In the genomic region with DNA sequence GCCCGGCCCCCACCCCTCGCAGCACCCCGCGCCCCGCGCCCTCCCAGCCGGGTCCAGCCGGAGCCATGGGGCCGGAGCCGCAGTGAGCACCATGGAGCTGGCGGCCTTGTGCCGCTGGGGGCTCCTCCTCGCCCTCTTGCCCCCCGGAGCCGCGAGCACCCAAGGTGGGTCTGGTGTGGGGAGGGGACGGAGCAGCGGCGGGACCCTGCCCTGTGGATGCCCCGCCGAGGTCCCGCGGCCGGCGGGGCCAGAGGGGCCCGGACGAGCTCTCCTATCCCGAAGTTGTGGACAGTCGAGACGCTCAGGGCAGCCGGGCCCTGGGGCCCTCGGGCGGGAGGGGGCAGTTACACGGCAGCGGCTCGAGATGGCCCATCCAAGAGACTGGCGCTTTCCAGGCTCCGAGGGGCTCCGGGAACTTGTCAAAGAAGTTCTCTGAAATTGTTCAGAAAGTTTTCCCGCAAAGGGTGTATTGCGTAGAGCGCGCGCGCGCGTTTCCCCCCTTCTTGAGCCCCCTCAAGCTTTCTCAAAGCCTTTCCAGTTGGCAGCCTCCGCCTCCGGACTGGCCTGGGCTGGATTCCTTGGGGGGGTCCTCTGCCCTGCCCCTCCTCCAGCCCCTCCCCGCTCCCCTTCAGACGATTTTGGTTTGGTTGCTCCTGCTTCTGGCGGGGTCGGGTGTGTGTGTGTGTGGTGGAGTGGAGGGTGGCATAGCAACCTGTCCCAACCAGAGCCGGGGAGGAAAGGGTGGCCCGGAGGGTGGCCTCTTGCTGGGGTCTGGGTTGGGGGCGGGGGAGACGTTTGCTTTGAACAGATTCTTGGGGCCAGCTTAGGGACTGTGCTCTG, we compare ENCODE assay signal across 9 cellular contexts. TPM values are rescaled to one million over a fixed set of nuclear protein-coding genes. Genes with fewer than 3 reads are reported as not detected.
DNase-seq lines count a peak whose midpoint lies in the region; ATAC-seq and TF ChIP-seq lines count a peak whose summit lies in the region.
"Had no signal": no experiment of that assay in that cellular context is flagged by ENCODE, and none has a peak within 500 bp of the region (broad histone marks: within the 10 kb centered on the region; RNA-seq: fewer than 3 reads in every experiment).

No MANE protein-coding gene starts in this region.

- H3K4me1 Mint-ChIP-seq in activated naive CD4-positive, alpha-beta T cell treated with anti-CD3 and anti-CD28 coated beads, Interleukin-2, amount 10 ng/mL, durations not matched to agents 7 days and 5 days = peaks cover 10% of the 10 kb centered on the region

- ATAC-seq in left cardiac atrium = peak; percentile 48 to 64
- no peak for ATAC-seq in HG02759 (IDR thresholded peaks at IDR 0.05; ENCODE audit: unreplicated experiment)

- peaks cover 74% of the 10 kb centered on the region for H3K27me3 Mint-ChIP-seq in activated naive CD4-positive, alpha-beta T cell treated with anti-CD3 and anti-CD28 coated beads, Interleukin-2, amount 10 ng/mL, durations not matched to agents 7 days and 5 days

- intact Hi-C loops in left cardiac atrium (cut with DNase I) = no loop called here
- intact Hi-C loops in ovary (cut with DNase I) = no loop called here

- H3K4me3 ChIP-seq in WI38 (ENCODE audit: low read depth, low read length) = peak overlapping the region; percentile 85
- peak overlapping the region; percentile 70 for H3K4me3 ChIP-seq in ovary

- no peaks in the 10 kb centered on the region for H3K36me3 Mint-ChIP-seq in activated naive CD4-positive, alpha-beta T cell treated with anti-CD3 and anti-CD28 coated beads, Interleukin-2, amount 10 ng/mL, durations not matched to agents 7 days and 5 days

- DNase-seq in left cardiac atrium (peak; percentile 31), ovary (peak; percentile 50 to 69 (median 58)), NCI-H226 (no peak), middle frontal gyrus (ENCODE audit: extremely low spot score, low spot score) (no peak)
- DNase-seq in activated naive CD4-positive, alpha-beta T cell treated with anti-CD3 and anti-CD28 coated beads, Interleukin-2, amount 10 ng/mL, durations not matched to agents 7 days and 5 days = no peak
- DNase-seq: stimulated activated CD4-positive, alpha-beta T cell treated with anti-CD3 and anti-CD28 coated beads, Interleukin-4, amount 100 ng/mL, for 4 hours had no signal

- no peaks in the 10 kb centered on the region for H3K9me3 Mint-ChIP-seq in activated naive CD4-positive, alpha-beta T cell treated with anti-CD3 and anti-CD28 coated beads, Interleukin-2, amount 10 ng/mL, durations not matched to agents 7 days and 5 days

- CTCF ChIA-PET in activated naive CD4-positive, alpha-beta T cell treated with anti-CD3 and anti-CD28 coated beads, Interleukin-2, amount 10 ng/mL, durations not matched to agents 7 days and 5 days (lab: Charles Lee) = interaction anchor here (1.0 kb wide), 1 partner anchor 12 kb away, joined by 3 read pairs; a partner anchor contains a TSS

- H3K36me3 ChIP-seq in ovary = no peaks in the 10 kb centered on the region

- TF ChIP-seq POLR2A in ovary (IDR thresholded peaks at IDR 0.05) = no peak

- peak overlapping the region; percentile 96 for H3K27ac ChIP-seq in C4-2B
- H3K27ac ChIP-seq in ovary = peak overlapping the region; percentile 45 to 53

- WGBS in ovary, 3 donors = 0 to 1% (median 0%) methylated on average over 44 to 57 of the region's 57 CpGs

- no peak overlapping the region for H3K4me3 Mint-ChIP-seq in activated naive CD4-positive, alpha-beta T cell treated with anti-CD3 and anti-CD28 coated beads, Interleukin-2, amount 10 ng/mL, durations not matched to agents 7 days and 5 days

- no peaks in the 10 kb centered on the region for H3K27me3 ChIP-seq in ovary

- H3K9me3 ChIP-seq in ovary = no peaks in the 10 kb centered on the region

- no peak for TF ChIP-seq EP300 in ovary (IDR thresholded peaks at IDR 0.05)

- no peak overlapping the region for H3K27ac Mint-ChIP-seq in activated naive CD4-positive, alpha-beta T cell treated with anti-CD3 and anti-CD28 coated beads, Interleukin-2, amount 10 ng/mL, durations not matched to agents 7 days and 5 days

- TF ChIP-seq CTCF in C4-2B (conservative IDR thresholded peaks at IDR 0.05) = no peak
- no peak for TF ChIP-seq CTCF in WI38 (IDR thresholded peaks at IDR 0.05; ENCODE audit: low read depth, low read length)
- TF ChIP-seq CTCF in ovary (IDR thresholded peaks at IDR 0.05) = no peak

- peaks cover 12% of the 10 kb centered on the region for H3K4me1 ChIP-seq in ovary (ENCODE audit: insufficient read depth)

RNA-seq across cellular contexts. Expression of a gene that starts 0.5 kb away (rescaled TPM):
- total RNA-seq in left cardiac atrium = 10 to 100 TPM; 72.7 to 78.5 TPM
- total RNA-seq in ovary = 10 to 100 TPM; 26.1 to 66.3 (median 53.5) TPM
- polyA plus RNA-seq in ovary = 10 to 100 TPM; 20.1 to 24.1 TPM

RNA-seq across cellular contexts. Expression of a gene that starts 12.5 kb away (rescaled TPM):
- total RNA-seq in left cardiac atrium = 10 to 100 TPM in 1 of 2 donors, 1 to 10 TPM in 1; 9.7 to 18.1 TPM
- 10 to 100 TPM; 13.8 to 31.3 (median 19.6) TPM for total RNA-seq in ovary
- 10 to 100 TPM in 1 of 2 donors, 1 to 10 TPM in 1; 7.9 to 19.8 TPM for polyA plus RNA-seq in ovary

RNA-seq across cellular contexts. Expression of a gene that starts 30.0 kb away (rescaled TPM):
- total RNA-seq in left cardiac atrium (10 to 100 TPM; 48.7 to 55.3 TPM), ovary (10 to 100 TPM; 20.2 to 51.4 (median 23.4) TPM)
- 10 to 100 TPM; 33.0 to 64.9 TPM for polyA plus RNA-seq in ovary

RNA-seq across cellular contexts. Expression of a gene that starts 32.1 kb away (rescaled TPM):
- total RNA-seq in left cardiac atrium (10 to 100 TPM in 1 of 2 donors, 1 to 10 TPM in 1; 9.7 to 11.2 TPM), ovary (1 to 10 TPM in 5 of 7 donors, under 1 TPM in 1, not detected in 1; 0.60 to 5.1 (median 1.4) TPM)
- 1 to 10 TPM in 1 of 2 donors, not detected in 1; 1.1 TPM for polyA plus RNA-seq in ovary

RNA-seq across cellular contexts. Expression of a gene that starts 35.2 kb away (rescaled TPM):
- total RNA-seq in left cardiac atrium = 1,000 to 10,000 TPM; 1,910 to 2,797 TPM
- total RNA-seq in ovary = 1 to 10 TPM in 6 of 7 donors, under 1 TPM in 1; 0.24 to 1.9 (median 1.3) TPM
- polyA plus RNA-seq in ovary = 1 to 10 TPM in 1 of 2 donors, under 1 TPM in 1; 0.47 to 1.6 TPM

Comparison
In these comparisons a context has a peak if more than half of its experiments do, and no peak if none do; other contexts are left out.
1. DNase-seq: peak in left cardiac atrium (single experiment) and ovary (5 of 5); none in activated naive CD4-positive, alpha-beta T cell treated with anti-CD3 and anti-CD28 coated beads, Interleukin-2, amount 10 ng/mL, durations not matched to agents 7 days and 5 days (single experiment), NCI-H226 (single experiment) and middle frontal gyrus (single experiment).